10 cellular contexts compared by ENCODE assay signal in genomic region chr2:53582556-53582955, GRCh38.
"Had no signal": no experiment of that assay in that cellular context is flagged by ENCODE, and none has a peak within 500 bp of the region (broad histone marks: within the 10 kb centered on the region; RNA-seq: fewer than 3 reads in every experiment).

No MANE protein-coding gene starts in this region.

- ATAC-seq: HCT116, K562 had no signal

- H3K27ac Mint-ChIP-seq: HFFc6 had no signal

- H3K36me3 ChIP-seq: HAP-1 had no signal

- H3K4me3 ChIP-seq: GM23248, HAP-1, K562 had no signal

- H3K27ac ChIP-seq: GM23248, HL-60 had no signal

- H3K9ac ChIP-seq: GM23248 had no signal

- H3K9me3 Mint-ChIP-seq: HFFc6 had no signal

- H3K4me3 Mint-ChIP-seq: HFFc6 had no signal

- H3K9me3 ChIP-seq: HAP-1 had no signal

- DNase-seq: GM23248, GOT3, H7, HFFc6, IMR-90, KG1 had no signal
